In the genomic region with DNA sequence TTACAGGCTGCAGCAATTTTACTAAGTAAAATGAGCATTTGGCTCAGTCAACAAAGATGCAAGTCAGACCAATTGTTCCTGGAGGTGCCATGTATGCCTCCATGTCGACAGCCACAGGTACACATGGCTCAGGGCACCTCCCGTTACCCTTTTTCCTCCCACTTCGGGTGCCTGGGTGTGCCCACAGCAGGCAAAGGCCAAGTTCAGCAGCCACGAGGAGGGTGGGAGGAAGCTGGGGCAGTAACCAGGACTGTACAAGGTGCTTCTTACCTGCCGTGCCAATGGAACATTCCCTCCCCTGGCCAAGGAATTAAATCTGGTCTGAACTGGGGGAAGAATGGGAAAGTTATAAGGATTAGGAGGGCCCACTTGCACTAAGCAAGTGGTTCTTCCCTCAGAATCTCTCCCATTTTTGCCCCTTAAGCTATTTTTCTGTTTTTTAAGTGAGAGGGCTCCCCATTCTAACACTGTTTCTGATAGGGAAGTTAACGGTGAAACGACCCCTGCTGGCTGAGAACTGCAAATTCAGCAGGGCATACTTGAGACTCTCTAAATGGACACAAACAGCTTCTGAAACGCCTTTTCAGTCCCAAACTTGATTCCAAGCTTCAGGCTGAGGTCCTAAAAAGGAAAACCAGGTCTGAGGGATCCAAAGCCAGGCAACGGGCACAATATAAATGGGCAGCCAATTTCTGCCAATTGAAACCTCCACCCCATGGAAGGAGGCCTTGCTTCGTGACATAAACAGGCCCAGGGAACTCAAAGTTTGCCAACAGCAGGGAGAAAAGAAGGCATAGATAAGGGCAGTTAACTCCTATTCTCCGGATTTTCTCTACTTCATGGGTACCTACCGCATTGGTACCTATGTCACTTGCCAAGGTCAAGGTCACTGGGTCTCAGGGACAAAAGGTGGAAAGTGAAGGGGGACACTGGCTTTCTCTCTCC, we compare ENCODE assay signal across 8 cellular contexts. TPM values are rescaled to one million over a fixed set of nuclear protein-coding genes. Genes with fewer than 3 reads are reported as not detected.
A peak's percentile ranks its signal among the peaks of the same experiment; 100 is the strongest.
DNase-seq lines count a peak whose midpoint lies in the region; ATAC-seq and TF ChIP-seq lines count a peak whose summit lies in the region.

No MANE protein-coding gene starts in this region.

- CTCF ChIA-PET in WTC11 (lab: Charles Lee) = interaction anchor here (0.6 to 1.8 kb wide), 30 partner anchors 9 to 377 kb away, joined by 3 to 15 read pairs (median 5); partner anchors contain the start of gene CLECL1

- POLR2A ChIA-PET in WTC11 (lab: Charles Lee) = interaction anchor here (0.5 to 0.6 kb wide), 2 partner anchors 30 to 35 kb away, joined by 3 to 8 read pairs; no protein-coding TSS in a partner anchor

- peaks cover 0 to 4% (median 0%) of the 10 kb centered on the region in 4 donors for H3K4me1 ChIP-seq in liver (ENCODE audit: control insufficient read depth in 4 of 4, insufficient read depth in 4 of 4, low read length in 3 of 4)

- H3K36me3 Mint-ChIP-seq in WTC11 = peaks cover 5% of the 10 kb centered on the region; the same call in 1 of the 2 replicates

- peaks cover 22% of the 10 kb centered on the region for H3K4me1 Mint-ChIP-seq in WTC11

- H3K4me3 Mint-ChIP-seq in WTC11 = no peak overlapping the region

- TF ChIP-seq RAD21 in liver (IDR thresholded peaks at IDR 0.05) = peak; percentile 76 to 85

- no peaks in the 10 kb centered on the region for H3K36me3 ChIP-seq in liver (ENCODE audit: control insufficient read depth in 4 of 4, insufficient read depth in 3 of 4, low read depth in 1 of 4, low read length in 3 of 4)

- 49% methylated on average over 12 of the region's 12 CpGs for WGBS in liver

- H3K27me3 Mint-ChIP-seq in WTC11 (ENCODE audit: low read depth) = no peaks in the 10 kb centered on the region

- peaks cover 22% of the 10 kb centered on the region for H3K9me3 Mint-ChIP-seq in WTC11

- no peak overlapping the region for H3K4me3 ChIP-seq in liver (ENCODE audit: low read depth in 1 of 3, low read length in 3 of 3)

- H3K27ac Mint-ChIP-seq in WTC11 = no peak overlapping the region

- TF ChIP-seq CTCF in WTC11 (IDR thresholded peaks at IDR 0.05) = peak; percentile 63
- peak; percentile 79 for TF ChIP-seq CTCF in liver (IDR thresholded peaks at IDR 0.05; ENCODE audit: low read depth, low read length, missing input control)

- peak; percentile 86 for ATAC-seq in WTC11

- no peaks in the 10 kb centered on the region for H3K9me3 ChIP-seq in liver (ENCODE audit: control insufficient read depth in 4 of 4, low read length in 3 of 4)

- H3K27me3 ChIP-seq in liver (ENCODE audit: control insufficient read depth in 4 of 4, insufficient read depth in 4 of 4, low read length in 3 of 4) = no peaks in the 10 kb centered on the region

- H3K9ac ChIP-seq in liver (ENCODE audit: low read depth in 1 of 2, low read length in 2 of 2) = no peak overlapping the region

- no peak overlapping the region for H3K27ac ChIP-seq in liver (ENCODE audit: low read depth in 1 of 2, low read length in 2 of 2)

- DNase-seq in NCI-H2081 (lab: John Stamatoyannopoulos, UW) (peak; percentile 11 to 14), NCI-H2081 treated with DMSO at 0.1 percent for 48 hours (lab: John Stamatoyannopoulos, UW) (no peak), NCI-H1092 (lab: John Stamatoyannopoulos, UW) (peak; percentile 6), WTC11 (ENCODE audit: low spot score) (peak; percentile 60), cerebellar cortex (ENCODE audit: low spot score) (peak; percentile 31), NCI-H2171 treated with DMSO at 0.1 percent for 48 hours (lab: John Stamatoyannopoulos, UW) (no peak)
- peak; percentile 34 for DNase-seq in stimulated activated CD8-positive, alpha-beta memory T cell treated with anti-CD3 and anti-CD28 coated beads, Interleukin-4, amount 100 ng/mL, for 24 hours (ENCODE audit: low read depth)

TF ChIP-seq in WTC11, 78 proteins besides CTCF, POLR2A, EP300 and RAD21 (continues in another document):
- TF ChIP-seq ZNF138 (CRISPR knock-in tag; conservative IDR thresholded peaks at IDR 0.05) (no peak), NFE2L1 (CRISPR knock-in tag; IDR thresholded peaks at IDR 0.05) (no peak), NR3C1 (CRISPR knock-in tag; conservative IDR thresholded peaks at IDR 0.05; ENCODE audit: low read depth) (no peak), TEAD1 (CRISPR knock-in tag; IDR thresholded peaks at IDR 0.05) (no peak), JAZF1 (CRISPR knock-in tag; IDR thresholded peaks at IDR 0.05) (no peak), ZNF121 (CRISPR knock-in tag; IDR thresholded peaks at IDR 0.05) (no peak)
- TF ChIP-seq, protein P1, sequence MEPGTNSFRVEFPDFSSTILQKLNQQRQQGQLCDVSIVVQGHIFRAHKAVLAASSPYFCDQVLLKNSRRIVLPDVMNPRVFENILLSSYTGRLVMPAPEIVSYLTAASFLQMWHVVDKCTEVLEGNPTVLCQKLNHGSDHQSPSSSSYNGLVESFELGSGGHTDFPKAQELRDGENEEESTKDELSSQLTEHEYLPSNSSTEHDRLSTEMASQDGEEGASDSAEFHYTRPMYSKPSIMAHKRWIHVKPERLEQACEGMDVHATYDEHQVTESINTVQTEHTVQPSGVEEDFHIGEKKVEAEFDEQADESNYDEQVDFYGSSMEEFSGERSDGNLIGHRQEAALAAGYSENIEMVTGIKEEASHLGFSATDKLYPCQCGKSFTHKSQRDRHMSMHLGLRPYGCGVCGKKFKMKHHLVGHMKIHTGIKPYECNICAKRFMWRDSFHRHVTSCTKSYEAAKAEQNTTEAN (CRISPR knock-in tag; IDR thresholded peaks at IDR 0.05) = no peak
- TF ChIP-seq, protein P2, sequence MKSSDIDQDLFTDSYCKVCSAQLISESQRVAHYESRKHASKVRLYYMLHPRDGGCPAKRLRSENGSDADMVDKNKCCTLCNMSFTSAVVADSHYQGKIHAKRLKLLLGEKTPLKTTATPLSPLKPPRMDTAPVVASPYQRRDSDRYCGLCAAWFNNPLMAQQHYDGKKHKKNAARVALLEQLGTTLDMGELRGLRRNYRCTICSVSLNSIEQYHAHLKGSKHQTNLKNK (CRISPR knock-in tag; IDR thresholded peaks at IDR 0.05) = no peak
- TF ChIP-seq, protein P3, sequence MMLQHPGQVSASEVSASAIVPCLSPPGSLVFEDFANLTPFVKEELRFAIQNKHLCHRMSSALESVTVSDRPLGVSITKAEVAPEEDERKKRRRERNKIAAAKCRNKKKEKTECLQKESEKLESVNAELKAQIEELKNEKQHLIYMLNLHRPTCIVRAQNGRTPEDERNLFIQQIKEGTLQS (CRISPR knock-in tag; conservative IDR thresholded peaks at IDR 0.05) = no peak

TF ChIP-seq in liver, 16 proteins besides CTCF, POLR2A, EP300 and RAD21 (continues in another document):
- TF ChIP-seq GABPA (IDR thresholded peaks at IDR 0.05 in 1 of 2, conservative IDR thresholded peaks at IDR 0.05 in 1 of 2) (no peak), RXRA (IDR thresholded peaks at IDR 0.05) (no peak), JUND (IDR thresholded peaks at IDR 0.05) (no peak), TAF1 (conservative IDR thresholded peaks at IDR 0.05) (no peak), REST (IDR thresholded peaks at IDR 0.05) (no peak), SP1 (IDR thresholded peaks at IDR 0.05) (no peak), NR2F2 (IDR thresholded peaks at IDR 0.05) (no peak), EGR1 (IDR thresholded peaks at IDR 0.05; ENCODE audit: low read depth in 2 of 2) (no peak), YY1 (IDR thresholded peaks at IDR 0.05) (no peak), FOXA2 (IDR thresholded peaks at IDR 0.05) (no peak)
- TF ChIP-seq, protein P4, sequence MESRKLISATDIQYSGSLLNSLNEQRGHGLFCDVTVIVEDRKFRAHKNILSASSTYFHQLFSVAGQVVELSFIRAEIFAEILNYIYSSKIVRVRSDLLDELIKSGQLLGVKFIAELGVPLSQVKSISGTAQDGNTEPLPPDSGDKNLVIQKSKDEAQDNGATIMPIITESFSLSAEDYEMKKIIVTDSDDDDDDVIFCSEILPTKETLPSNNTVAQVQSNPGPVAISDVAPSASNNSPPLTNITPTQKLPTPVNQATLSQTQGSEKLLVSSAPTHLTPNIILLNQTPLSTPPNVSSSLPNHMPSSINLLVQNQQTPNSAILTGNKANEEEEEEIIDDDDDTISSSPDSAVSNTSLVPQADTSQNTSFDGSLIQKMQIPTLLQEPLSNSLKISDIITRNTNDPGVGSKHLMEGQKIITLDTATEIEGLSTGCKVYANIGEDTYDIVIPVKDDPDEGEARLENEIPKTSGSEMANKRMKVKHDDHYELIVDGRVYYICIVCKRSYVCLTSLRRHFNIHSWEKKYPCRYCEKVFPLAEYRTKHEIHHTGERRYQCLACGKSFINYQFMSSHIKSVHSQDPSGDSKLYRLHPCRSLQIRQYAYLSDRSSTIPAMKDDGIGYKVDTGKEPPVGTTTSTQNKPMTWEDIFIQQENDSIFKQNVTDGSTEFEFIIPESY (IDR thresholded peaks at IDR 0.05) = no peak

RNA-seq across cellular contexts. Expression of gene CLECL1, which starts 24.8 kb away (rescaled TPM):
- total RNA-seq in WTC11 (2021) (not detected in 3 replicates), liver (under 1 TPM; 0.17 to 0.42 TPM)
- under 1 TPM; 0.33 to 0.36 TPM for polyA plus RNA-seq in liver

RNA-seq across cellular contexts. Expression of gene CLEC2D, which starts 38.6 kb away (rescaled TPM):
- total RNA-seq in WTC11 (2021) (6.2 to 9.8 TPM (median 7.1 TPM) in 3 replicates), liver (1 to 10 TPM; 3.1 to 3.7 TPM)
- polyA plus RNA-seq in liver = 1 to 10 TPM in 1 of 2 donors, under 1 TPM in 1; 0.16 to 2.8 TPM

RNA-seq across cellular contexts. Expression of gene CD69, which starts 52.6 kb away (rescaled TPM):
- 0.34 to 0.60 TPM (median 0.42 TPM) in 3 replicates for total RNA-seq in WTC11 (2021)
- 1 to 10 TPM; 1.8 to 2.7 TPM for total RNA-seq in liver
- polyA plus RNA-seq in liver = 1 to 10 TPM; 1.3 to 1.6 TPM

Comparison
In these comparisons a context has a peak if more than half of its experiments do, and no peak if none do; other contexts are left out.
1. DNase-seq: peak in NCI-H2081 (2 of 2), NCI-H1092 (single experiment), WTC11 (single experiment), cerebellar cortex (single experiment) and stimulated activated CD8-positive, alpha-beta memory T cell treated with anti-CD3 and anti-CD28 coated beads, Interleukin-4, amount 100 ng/mL, for 24 hours (single experiment); none in NCI-H2081 treated with DMSO at 0.1 percent for 48 hours (single experiment) and NCI-H2171 treated with DMSO at 0.1 percent for 48 hours (single experiment).